In genomic region chr15:50003786-50004334, GRCh38 we compare ENCODE assay signal across 8 cellular contexts.
DNase-seq lines count a peak whose midpoint lies in the region; ATAC-seq, FAIRE-seq and TF ChIP-seq lines count a peak whose summit lies in the region.

No MANE protein-coding gene starts in this region.

- FAIRE-seq in D721Med (lab: Jason Lieb, UNC) (no peak), HTR-8/SVneo (lab: Jason Lieb, UNC) (no peak)

- H3K9ac ChIP-seq in neural cell (ENCODE audit: low read length), result no peak overlapping the region
- no peak overlapping the region for H3K9ac ChIP-seq in stomach smooth muscle (ENCODE audit: low read length in 2 of 2)

- DNase-seq in D721Med (ENCODE audit: insufficient read length, low spot score) (peak; percentile 8), HTR-8/SVneo (ENCODE audit: insufficient read length, low spot score) (peak; percentile 71), OCI-M1 (lab: John Stamatoyannopoulos, UW) (peak; percentile 94), fibroblast of pulmonary artery (ENCODE audit: low read depth) (peak; percentile 92)
- peak; percentile 45 for DNase-seq in activated T-cell treated with anti-CD3 and anti-CD28 coated beads, Interleukin-2, amount 50 U/mL, for 1 hour

- no peaks in the 10 kb centered on the region for H3F3A ChIP-seq in neural cell (ENCODE audit: insufficient read depth, low read length, poor library complexity, severe bottlenecking)

- peaks cover 5% of the 10 kb centered on the region for H3K4me1 ChIP-seq in stomach smooth muscle (ENCODE audit: control insufficient read depth, insufficient read depth, low read length)

- TF ChIP-seq CTCF in D721Med (IDR thresholded peaks at IDR 0.05; ENCODE audit: insufficient read depth, missing control alignments) (peak; percentile 58), fibroblast of pulmonary artery (IDR thresholded peaks at IDR 0.05; ENCODE audit: low read length, missing control alignments) (peak; percentile 80), neural cell (IDR thresholded peaks at IDR 0.05; ENCODE audit: poor library complexity, severe bottlenecking) (peak; percentile 76)

- H3K4me3 ChIP-seq in fibroblast of pulmonary artery (replicated peaks; ENCODE audit: low read depth, low read length) (no peak overlapping the region), neural cell (ENCODE audit: low read length) (no peak overlapping the region), stomach smooth muscle (ENCODE audit: low read length in 2 of 2) (no peak overlapping the region)

- H3K27ac ChIP-seq in neural cell (ENCODE audit: low read length), result no peak overlapping the region
- peak overlapping the region; percentile 19 for H3K27ac ChIP-seq in stomach smooth muscle (ENCODE audit: low read length)

- no peak for TF ChIP-seq EP300 in neural cell (conservative IDR thresholded peaks at IDR 0.05; ENCODE audit: poor library complexity, severe bottlenecking)

- ATAC-seq in GM21515 (IDR thresholded peaks at IDR 0.05; ENCODE audit: unreplicated experiment), result peak; percentile 100

- H3K27me3 ChIP-seq in neural cell (ENCODE audit: insufficient read depth, low read depth, low read length) (no peaks in the 10 kb centered on the region), stomach smooth muscle (ENCODE audit: control insufficient read depth in 1 of 2, insufficient read depth in 2 of 2, low read length in 2 of 2) (no peaks in the 10 kb centered on the region)

- TF ChIP-seq RAD21 in neural cell (conservative IDR thresholded peaks at IDR 0.05), result peak; percentile 77

- no peaks in the 10 kb centered on the region for H3K79me2 ChIP-seq in neural cell (replicated peaks; ENCODE audit: insufficient read depth, low read length)

- H3K9me2 ChIP-seq in neural cell (ENCODE audit: insufficient read depth, low read length), result no peaks in the 10 kb centered on the region

- H3K9me3 ChIP-seq in neural cell (ENCODE audit: low read length) (no peaks in the 10 kb centered on the region), stomach smooth muscle (ENCODE audit: control insufficient read depth in 2 of 2, low read length in 2 of 2) (no peaks in the 10 kb centered on the region)

- H4K20me1 ChIP-seq in neural cell (ENCODE audit: insufficient read depth), result no peaks in the 10 kb centered on the region

- H2AFZ ChIP-seq in neural cell (ENCODE audit: low read depth, low read length), result peak overlapping the region; percentile 30

- H3K36me3 ChIP-seq in neural cell (ENCODE audit: insufficient read depth, low read length) (no peaks in the 10 kb centered on the region), stomach smooth muscle (ENCODE audit: control insufficient read depth in 2 of 2, insufficient read depth in 2 of 2, low read length in 2 of 2) (no peaks in the 10 kb centered on the region)

- no peak overlapping the region for H3K4me2 ChIP-seq in neural cell (ENCODE audit: low read length)

TF ChIP-seq in neural cell, 6 proteins besides CTCF, POLR2A, EP300 and RAD21:
- TF ChIP-seq SMC3 (conservative IDR thresholded peaks at IDR 0.05; ENCODE audit: poor library complexity), result peak; percentile 85
- TF ChIP-seq MXI1 (conservative IDR thresholded peaks at IDR 0.05; ENCODE audit: poor library complexity, severe bottlenecking), result no peak

Comparison
In these comparisons a context has a peak if more than half of its experiments do, and no peak if none do; other contexts are left out.
1. DNase-seq: peak in every context shown above with its lines; median percentile 94 in OCI-M1; 92 in fibroblast of pulmonary artery; 71 in HTR-8/SVneo; 45 in activated T-cell treated with anti-CD3 and anti-CD28 coated beads, Interleukin-2, amount 50 U/mL, for 1 hour; 8 in D721Med.